In genomic region chr20:54872440-54872839, GRCh38 we compare ENCODE assay signal across 11 cellular contexts.
"Had no signal": no experiment of that assay in that cellular context is flagged by ENCODE, and none has a peak within 500 bp of the region (broad histone marks: within the 10 kb centered on the region; RNA-seq: fewer than 3 reads in every experiment).

No MANE protein-coding gene starts in this region.

- DNase-seq: GM23248, GOT3, H7, H9, HCEC 1CT, HFFc6 had no signal

- H2AFZ ChIP-seq: GM23248, GM23338 had no signal

- H3K4me1 ChIP-seq: HAP-1 had no signal

- H3K27ac ChIP-seq: GM23248 had no signal

- H3K4me2 ChIP-seq: GM23338 had no signal

- ATAC-seq: GM23338, HCT116 had no signal

- H3K4me3 Mint-ChIP-seq: GM23338, H9, HFFc6 had no signal

- H3K4me1 Mint-ChIP-seq: GM23338, H9 had no signal

- H3K4me3 ChIP-seq: GM23248, GM23338, HAP-1 had no signal

- H3K9me3 Mint-ChIP-seq: H9 had no signal

- H3K27ac Mint-ChIP-seq: GM23338, H9, HFFc6 had no signal

- H3K36me3 ChIP-seq: HAP-1 had no signal

- H3K9ac ChIP-seq: GM23248 had no signal

- H3K9me3 ChIP-seq: HAP-1 had no signal

- FAIRE-seq: H1, H54 had no signal
